9 cellular contexts compared by ENCODE assay signal in genomic region chr1:7379445-7379971, GRCh38.
DNase-seq lines count a peak whose midpoint lies in the region; ATAC-seq and TF ChIP-seq lines count a peak whose summit lies in the region.
"Had no signal": no experiment of that assay in that cellular context is flagged by ENCODE, and none has a peak within 500 bp of the region (broad histone marks: within the 10 kb centered on the region; RNA-seq: fewer than 3 reads in every experiment).

No MANE protein-coding gene starts in this region.

- no peaks in the 10 kb centered on the region for H3K27me3 ChIP-seq in osteoblast (ENCODE audit: insufficient read depth, low read length)

- intact Hi-C loops in activated T-helper 1 cell treated with anti-CD3 and anti-CD28 coated beads, Interleukin-12 subunit alpha, Interleukin-12 subunit beta, Interleukin-2, Interleukin-4 antibody, amounts not matched to agents 30 ng/mL and 10 ng/mL and 1 ng/mL, durations not matched to agents 14 hours and 24 hours and 36 hours (cut with micrococcal nuclease), result no loop called here

- no peak overlapping the region for H3K27ac Mint-ChIP-seq in activated T-helper 1 cell treated with anti-CD3 and anti-CD28 coated beads, Interleukin-12 subunit alpha, Interleukin-12 subunit beta, Interleukin-2, Interleukin-4 antibody, amounts not matched to agents 30 ng/mL and 10 ng/mL and 1 ng/mL, durations not matched to agents 14 hours and 24 hours and 36 hours
- H3K27ac Mint-ChIP-seq: dendritic cell treated with granulocyte-macrophage colony-stimulating factor and Interleukin-4, amounts not matched to agents 40 ng/mL and 50 ng/mL, for 4 days had no signal

- no peaks in the 10 kb centered on the region for H3K36me3 Mint-ChIP-seq in activated T-helper 1 cell treated with anti-CD3 and anti-CD28 coated beads, Interleukin-12 subunit alpha, Interleukin-12 subunit beta, Interleukin-2, Interleukin-4 antibody, amounts not matched to agents 30 ng/mL and 10 ng/mL and 1 ng/mL, durations not matched to agents 14 hours and 24 hours and 36 hours (ENCODE audit: low read depth)

- no peaks in the 10 kb centered on the region for H3K36me3 ChIP-seq in osteoblast (ENCODE audit: insufficient read depth, low read length)

- peak overlapping the region; percentile 1 for H3K4me3 ChIP-seq in epithelial cell of proximal tubule (ENCODE audit: low read depth, low read length)
- no peak overlapping the region for H3K4me3 ChIP-seq in osteoblast (ENCODE audit: insufficient read depth, low read length)

- no peaks in the 10 kb centered on the region for H3K9me3 Mint-ChIP-seq in activated T-helper 1 cell treated with anti-CD3 and anti-CD28 coated beads, Interleukin-12 subunit alpha, Interleukin-12 subunit beta, Interleukin-2, Interleukin-4 antibody, amounts not matched to agents 30 ng/mL and 10 ng/mL and 1 ng/mL, durations not matched to agents 14 hours and 24 hours and 36 hours
- H3K9me3 Mint-ChIP-seq: dendritic cell treated with granulocyte-macrophage colony-stimulating factor and Interleukin-4, amounts not matched to agents 40 ng/mL and 50 ng/mL, for 4 days had no signal

- H3K4me1 ChIP-seq in osteoblast (ENCODE audit: insufficient read depth, low read length), result peaks cover 6% of the 10 kb centered on the region

- TF ChIP-seq CTCF in epithelial cell of proximal tubule (conservative IDR thresholded peaks at IDR 0.05; ENCODE audit: low read depth, low read length), result no peak
- no peak for TF ChIP-seq CTCF in osteoblast (IDR thresholded peaks at IDR 0.05; ENCODE audit: extremely low read depth, low read depth, low read length)

- H3K79me2 ChIP-seq in osteoblast (ENCODE audit: insufficient read depth, low read length), result no peaks in the 10 kb centered on the region

- H4K20me1 ChIP-seq in osteoblast (ENCODE audit: insufficient read depth, low read length), result no peaks in the 10 kb centered on the region

- H3K4me3 Mint-ChIP-seq in activated T-helper 1 cell treated with anti-CD3 and anti-CD28 coated beads, Interleukin-12 subunit alpha, Interleukin-12 subunit beta, Interleukin-2, Interleukin-4 antibody, amounts not matched to agents 30 ng/mL and 10 ng/mL and 1 ng/mL, durations not matched to agents 14 hours and 24 hours and 36 hours, result no peak overlapping the region
- H3K4me3 Mint-ChIP-seq: dendritic cell treated with granulocyte-macrophage colony-stimulating factor and Interleukin-4, amounts not matched to agents 40 ng/mL and 50 ng/mL, for 4 days had no signal

- ATAC-seq in GM19023 (IDR thresholded peaks at IDR 0.05; ENCODE audit: unreplicated experiment), result no peak

- no peaks in the 10 kb centered on the region for H3K9me3 ChIP-seq in osteoblast (ENCODE audit: low read depth, low read length)

- H3K4me2 ChIP-seq in osteoblast (ENCODE audit: insufficient read depth, low read length), result peak overlapping the region; percentile 35

- peaks cover 8% of the 10 kb centered on the region for H3K27me3 Mint-ChIP-seq in activated T-helper 1 cell treated with anti-CD3 and anti-CD28 coated beads, Interleukin-12 subunit alpha, Interleukin-12 subunit beta, Interleukin-2, Interleukin-4 antibody, amounts not matched to agents 30 ng/mL and 10 ng/mL and 1 ng/mL, durations not matched to agents 14 hours and 24 hours and 36 hours (ENCODE audit: insufficient read depth)

- H3K27ac ChIP-seq in osteoblast (ENCODE audit: low read depth, low read length), result peak overlapping the region; percentile 24

- DNase-seq in EH (ENCODE audit: low read depth), result peak; percentile 83
- DNase-seq in NCI-H510A treated with DMSO at 0.1 percent for 48 hours (lab: John Stamatoyannopoulos, UW), result peak; percentile 95
- DNase-seq in epithelial cell of proximal tubule (ENCODE audit: low read depth), result no peak
- no peak for DNase-seq in osteoblast (ENCODE audit: insufficient read length, low spot score, missing footprints)
- DNase-seq in middle frontal gyrus (ENCODE audit: extremely low spot score, low spot score), result no peak
- no peak for DNase-seq in HT-29 (ENCODE audit: low spot score)
- no peak for DNase-seq in activated T-helper 1 cell treated with anti-CD3 and anti-CD28 coated beads, Interleukin-12 subunit alpha, Interleukin-12 subunit beta, Interleukin-2, Interleukin-4 antibody, amounts not matched to agents 30 ng/mL and 10 ng/mL and 1 ng/mL, durations not matched to agents 14 hours and 24 hours and 36 hours (ENCODE audit: low spot score)

- peak overlapping the region; percentile 72 for H2AFZ ChIP-seq in osteoblast (ENCODE audit: low read length)

- no peaks in the 10 kb centered on the region for H3K4me1 Mint-ChIP-seq in activated T-helper 1 cell treated with anti-CD3 and anti-CD28 coated beads, Interleukin-12 subunit alpha, Interleukin-12 subunit beta, Interleukin-2, Interleukin-4 antibody, amounts not matched to agents 30 ng/mL and 10 ng/mL and 1 ng/mL, durations not matched to agents 14 hours and 24 hours and 36 hours (ENCODE audit: low read depth)

Comparison
In these comparisons a context has a peak if more than half of its experiments do, and no peak if none do; other contexts are left out.
1. DNase-seq: peak in EH (single experiment) and NCI-H510A treated with DMSO at 0.1 percent for 48 hours (single experiment); none in epithelial cell of proximal tubule (single experiment), osteoblast (single experiment), middle frontal gyrus (single experiment), HT-29 (single experiment) and activated T-helper 1 cell treated with anti-CD3 and anti-CD28 coated beads, Interleukin-12 subunit alpha, Interleukin-12 subunit beta, Interleukin-2, Interleukin-4 antibody, amounts not matched to agents 30 ng/mL and 10 ng/mL and 1 ng/mL, durations not matched to agents 14 hours and 24 hours and 36 hours (single experiment).